ENCODE assay signal across 8 cellular contexts in the genomic region with DNA sequence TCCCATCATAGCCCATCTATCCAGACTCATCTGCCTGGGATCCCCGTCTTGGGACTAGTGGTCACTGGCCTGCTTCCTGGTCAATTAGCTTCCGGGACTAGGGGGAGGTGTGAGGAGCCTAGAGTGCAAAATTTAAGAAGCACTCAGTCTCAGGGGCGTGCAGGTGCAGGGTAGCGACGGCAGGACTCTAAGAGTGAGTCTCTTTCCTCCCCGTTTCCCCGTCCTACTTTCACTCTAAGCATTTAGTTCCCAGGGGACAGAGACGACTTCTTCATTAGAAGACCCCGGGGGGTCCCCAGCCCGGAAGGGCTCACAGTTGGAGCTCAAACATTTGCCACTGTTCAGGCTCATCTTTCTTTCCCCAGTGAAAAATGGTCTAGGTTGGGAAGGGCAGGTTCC. TPM values are rescaled to one million over a fixed set of nuclear protein-coding genes. Genes with fewer than 3 reads are reported as not detected.
DNase-seq lines count a peak whose midpoint lies in the region; ATAC-seq and TF ChIP-seq lines count a peak whose summit lies in the region.

No MANE protein-coding gene starts in this region.

- H3K27ac ChIP-seq in DND-41 (ENCODE audit: low read length) (peak overlapping the region; percentile 84), HUES64 (ENCODE audit: low read depth, low read length) (no peak overlapping the region)

- peaks cover 32% of the 10 kb centered on the region for H3K27me3 Mint-ChIP-seq in nephron progenitor cell (ENCODE audit: low read depth, poor library complexity)

- peaks cover 17% of the 10 kb centered on the region for H3K9me3 Mint-ChIP-seq in nephron progenitor cell

- H3K27me3 ChIP-seq in DND-41 (ENCODE audit: insufficient read depth, low read length, poor library complexity), result no peaks in the 10 kb centered on the region
- H3K27me3 ChIP-seq in HUES64 (ENCODE audit: insufficient read depth, low read length), result peaks cover 37% of the 10 kb centered on the region

- H3K9ac ChIP-seq in DND-41 (ENCODE audit: low read depth, low read length) (peak overlapping the region; percentile 73), HUES64 (ENCODE audit: low read depth, low read length) (no peak overlapping the region)

- H3K4me1 Mint-ChIP-seq in nephron progenitor cell, result peaks cover 37% of the 10 kb centered on the region

- peaks cover 6% of the 10 kb centered on the region for H4K20me1 ChIP-seq in DND-41 (ENCODE audit: insufficient read depth, low read length)

- peaks cover 10% of the 10 kb centered on the region for H3K36me3 ChIP-seq in DND-41 (ENCODE audit: insufficient read depth, low read length)
- peaks cover 6% of the 10 kb centered on the region for H3K36me3 ChIP-seq in HUES64 (ENCODE audit: insufficient read depth, low read length)

- 12% methylated on average over 10 of the region's 10 CpGs for WGBS in HUES64

- H3K4me1 ChIP-seq in DND-41 (ENCODE audit: insufficient read depth, low read length) (peaks cover 40% of the 10 kb centered on the region), HUES64 (ENCODE audit: insufficient read depth, low read length) (no peaks in the 10 kb centered on the region)

- H3K79me2 ChIP-seq in DND-41 (ENCODE audit: insufficient read depth, low read length), result peaks cover 51% of the 10 kb centered on the region

- peak overlapping the region; percentile 95 for H3K4me3 Mint-ChIP-seq in nephron progenitor cell

- H3K27ac Mint-ChIP-seq in nephron progenitor cell, result no peak overlapping the region

- no peaks in the 10 kb centered on the region for H3K9me3 ChIP-seq in DND-41 (ENCODE audit: insufficient read depth, low read length, severe bottlenecking)
- H3K9me3 ChIP-seq in HUES64 (ENCODE audit: insufficient read depth, low read depth, low read length), result no peaks in the 10 kb centered on the region

- H3K36me3 Mint-ChIP-seq in nephron progenitor cell (ENCODE audit: low read depth), result peaks cover 23% of the 10 kb centered on the region

- DNase-seq in DND-41, result no peak
- no peak for DNase-seq in choroid plexus epithelial cell (ENCODE audit: low read depth)
- no peak for DNase-seq in nephron progenitor cell
- no peak for DNase-seq in NCI-H2107 treated with DMSO at 0.1 percent for 48 hours (lab: John Stamatoyannopoulos, UW; ENCODE audit: unreplicated experiment)
- no peak for DNase-seq in stimulated activated naive CD4-positive, alpha-beta T cell treated with Interleukin-2 at 50 U/mL for 16 hours (lab: John Stamatoyannopoulos, UW)
- DNase-seq in effector CD8-positive, alpha-beta T cell (lab: John Stamatoyannopoulos, UW), result no peak

- no peak for ATAC-seq in DND-41 (ENCODE audit: insufficient read depth, low read depth)
- ATAC-seq in GM19452 (IDR thresholded peaks at IDR 0.05; ENCODE audit: unreplicated experiment), result no peak

- H3K4me2 ChIP-seq in DND-41 (ENCODE audit: insufficient read depth, low read length), result peak overlapping the region; percentile 89

- H3K4me3 ChIP-seq in DND-41 (ENCODE audit: low read depth in 1 of 2, low read length in 2 of 2), result peak overlapping the region; percentile 82 to 99
- peak overlapping the region; percentile 74 for H3K4me3 ChIP-seq in HUES64 (ENCODE audit: low read length)
- peak overlapping the region; percentile 89 for H3K4me3 ChIP-seq in choroid plexus epithelial cell (ENCODE audit: low read depth, low read length)

- peak overlapping the region; percentile 97 for H2AFZ ChIP-seq in DND-41 (ENCODE audit: low read depth, low read length)

- TF ChIP-seq CTCF in DND-41 (IDR thresholded peaks at IDR 0.05; ENCODE audit: borderline replicate concordance, extremely low read depth, low read length, poor library complexity, severe bottlenecking), result no peak
- TF ChIP-seq CTCF in choroid plexus epithelial cell (conservative IDR thresholded peaks at IDR 0.05; ENCODE audit: low read depth, low read length), result no peak
- no peak for TF ChIP-seq CTCF in nephron progenitor cell (IDR thresholded peaks at IDR 0.05)

RNA-seq across cellular contexts. Expression of gene ZNHIT3, which starts 0.7 kb away (rescaled TPM):
- polyA plus RNA-seq in HUES64 (2013, experiment 1 of 2), result 58.2 TPM
- polyA plus RNA-seq in HUES64 (2013, experiment 2 of 2), result 64.8 TPM

RNA-seq across cellular contexts. Expression of gene MYO19, which starts 48.9 kb away (rescaled TPM):
- polyA plus RNA-seq in HUES64 (2013, experiment 1 of 2), result 55.1 TPM
- 53.3 TPM for polyA plus RNA-seq in HUES64 (2013, experiment 2 of 2)

RNA-seq across cellular contexts. Expression of gene PIGW, which starts 49.0 kb away (rescaled TPM):
- 25.7 TPM for polyA plus RNA-seq in HUES64 (2013, experiment 1 of 2)
- polyA plus RNA-seq in HUES64 (2013, experiment 2 of 2), result 18.4 TPM

RNA-seq across cellular contexts. Expression of gene GGNBP2, which starts 58.9 kb away (rescaled TPM):
- polyA plus RNA-seq in HUES64 (2013, experiment 1 of 2), result 37.2 TPM
- 40.0 TPM for polyA plus RNA-seq in HUES64 (2013, experiment 2 of 2)
